In the genomic region with DNA sequence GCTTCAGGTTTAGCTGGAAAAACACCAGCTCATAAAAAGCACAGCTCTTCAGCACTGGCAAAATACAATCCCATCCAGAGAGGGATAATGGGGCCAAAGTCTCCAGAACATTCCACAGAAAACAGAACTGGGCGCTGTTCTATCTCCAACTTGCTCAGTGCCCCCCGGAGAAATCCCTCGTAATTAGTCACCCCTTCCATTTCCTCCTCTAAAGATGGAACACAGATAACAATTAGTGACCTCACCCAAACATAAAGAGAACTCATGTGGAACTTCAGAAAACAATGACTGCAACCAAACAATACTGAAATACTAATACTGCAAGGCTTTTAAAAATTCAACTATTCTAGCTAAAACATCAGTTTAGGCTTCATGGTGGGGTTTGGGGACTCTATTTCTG, we compare ENCODE assay signal across 12 cellular contexts. TPM values are rescaled to one million over a fixed set of nuclear protein-coding genes. Genes with fewer than 3 reads are reported as not detected.
A peak's percentile ranks its signal among the peaks of the same experiment; 100 is the strongest.
DNase-seq lines count a peak whose midpoint lies in the region; ATAC-seq and TF ChIP-seq lines count a peak whose summit lies in the region.
"Had no signal": no experiment of that assay in that cellular context is flagged by ENCODE, and none has a peak within 500 bp of the region (broad histone marks: within the 10 kb centered on the region; RNA-seq: fewer than 3 reads in every experiment).

No MANE protein-coding gene starts in this region.

- no peaks in the 10 kb centered on the region for H3K9me3 Mint-ChIP-seq in progenitor cell of endocrine pancreas (ENCODE audit: low read depth)
- H3K9me3 Mint-ChIP-seq: activated CD8-positive, alpha-beta T cell treated with anti-CD3 and anti-CD28 coated beads for 36 hours; naive thymus-derived CD8-positive, alpha-beta T cell had no signal

- peak overlapping the region; percentile 13 for H3K27ac ChIP-seq in cingulate gyrus (ENCODE audit: low read depth, low read length)
- H3K27ac ChIP-seq in mesodermal cell (ENCODE audit: low read depth, low read length, severe bottlenecking), result peak overlapping the region; percentile 97
- H3K27ac ChIP-seq: SK-N-MC, thyroid gland had no signal

- H3K27me3 Mint-ChIP-seq in progenitor cell of endocrine pancreas, result no peaks in the 10 kb centered on the region
- H3K27me3 Mint-ChIP-seq: activated CD8-positive, alpha-beta T cell treated with anti-CD3 and anti-CD28 coated beads for 36 hours had no signal

- CTCF ChIA-PET in BJ (lab: Yijun Ruan, JAX), result interaction anchor here (0.5 to 1.4 kb wide), 4 partner anchors 10 to 124 kb away, joined by 3 to 4 read pairs (median 3); no protein-coding TSS in a partner anchor

- H3K4me3 ChIP-seq in BJ (ENCODE audit: low read depth, low read length) (no peak overlapping the region), mesodermal cell (ENCODE audit: extremely low read depth, insufficient read depth, low read length, poor library complexity, severe bottlenecking) (no peak overlapping the region)
- H3K4me3 ChIP-seq: SK-N-MC, thyroid gland had no signal

- H3K36me3 Mint-ChIP-seq in progenitor cell of endocrine pancreas (ENCODE audit: insufficient read depth), result peaks cover 8% of the 10 kb centered on the region
- H3K36me3 Mint-ChIP-seq: naive thymus-derived CD8-positive, alpha-beta T cell had no signal

- POLR2A ChIA-PET in BJ (lab: Charles Lee), result no interaction called here

- H3K9me3 ChIP-seq in mesodermal cell (ENCODE audit: control insufficient read depth, low read length), result peaks cover 2% of the 10 kb centered on the region
- H3K9me3 ChIP-seq: thyroid gland had no signal

- ATAC-seq in GM21367 (IDR thresholded peaks at IDR 0.05; ENCODE audit: unreplicated experiment), result no peak
- no peak for ATAC-seq in left colon
- ATAC-seq: activated CD8-positive, alpha-beta T cell treated with anti-CD3 and anti-CD28 coated beads for 36 hours; naive thymus-derived CD8-positive, alpha-beta T cell had no signal

- peaks cover 15% of the 10 kb centered on the region for H3K4me1 Mint-ChIP-seq in progenitor cell of endocrine pancreas (ENCODE audit: low read depth)

- WGBS in mesodermal cell (ENCODE audit: insufficient coverage in 2 of 2), 2 experiments, result 60 to 66% methylated on average over 3 of the region's 3 CpGs

- no peak for TF ChIP-seq CTCF in BJ (IDR thresholded peaks at IDR 0.05; ENCODE audit: insufficient read depth, low read depth, low read length)
- TF ChIP-seq CTCF in progenitor cell of endocrine pancreas (IDR thresholded peaks at IDR 0.05; ENCODE audit: unreplicated experiment), result no peak

- no peaks in the 10 kb centered on the region for H3K27me3 ChIP-seq in BJ (ENCODE audit: control insufficient read depth, insufficient read depth, low read length)
- H3K27me3 ChIP-seq: thyroid gland had no signal

- no peak overlapping the region for H3K4me3 Mint-ChIP-seq in progenitor cell of endocrine pancreas (ENCODE audit: low read depth)
- H3K4me3 Mint-ChIP-seq: activated CD8-positive, alpha-beta T cell treated with anti-CD3 and anti-CD28 coated beads for 36 hours; naive thymus-derived CD8-positive, alpha-beta T cell had no signal

- intact Hi-C loops in left colon (cut with DNase I, micrococcal nuclease), result no loop called here

- peak; percentile 26 for DNase-seq in BJ (ENCODE audit: low read depth)
- DNase-seq in M059J (ENCODE audit: low read depth), result peak; percentile 91
- no peak for DNase-seq in progenitor cell of endocrine pancreas (ENCODE audit: low spot score, unreplicated experiment)
- no peak for DNase-seq in T1000 (lab: John Stamatoyannopoulos, UW)
- no peak for DNase-seq in left colon
- DNase-seq: activated CD8-positive, alpha-beta T cell treated with anti-CD3 and anti-CD28 coated beads for 36 hours; naive thymus-derived CD8-positive, alpha-beta T cell had no signal

- peaks cover 38% of the 10 kb centered on the region for H3K4me1 ChIP-seq in mesodermal cell (ENCODE audit: control insufficient read depth, insufficient read depth, low read length, poor library complexity, severe bottlenecking)

- no peak overlapping the region for H3K27ac Mint-ChIP-seq in progenitor cell of endocrine pancreas
- H3K27ac Mint-ChIP-seq: activated CD8-positive, alpha-beta T cell treated with anti-CD3 and anti-CD28 coated beads for 36 hours had no signal

- H3K36me3 ChIP-seq in BJ (ENCODE audit: control insufficient read depth, insufficient read depth, low read length) (no peaks in the 10 kb centered on the region), mesodermal cell (ENCODE audit: control insufficient read depth, insufficient read depth, low read length) (peaks cover 14% of the 10 kb centered on the region)
- H3K36me3 ChIP-seq: thyroid gland had no signal

RNA-seq across cellular contexts. Expression of a gene that starts 46.3 kb away (rescaled TPM):
- polyA plus RNA-seq in BJ (2011; rRNA removed), result 2.5 TPM in 2 replicates
- polyA minus RNA-seq in BJ (2011; rRNA and poly(A)+ RNA removed), result 4.0 and 5.7 TPM in 2 replicates
- total RNA-seq in M059J (2014; rRNA removed; shearing (Covaris generic)), result 2.6 and 3.9 TPM in 2 replicates
- polyA plus RNA-seq in mesodermal cell (2013, experiment 1 of 2), result 14.8 TPM
- polyA plus RNA-seq in mesodermal cell (2013, experiment 2 of 2), result 13.1 TPM
- total RNA-seq in progenitor cell of endocrine pancreas (43.1 and 45.8 TPM in 2 replicates), left colon (1 to 10 TPM; 2.7 to 3.3 TPM)
- polyA plus RNA-seq: naive thymus-derived CD8-positive, alpha-beta T cell had no signal

Comparison
In these comparisons a context has a peak if more than half of its experiments do, and no peak if none do; other contexts are left out.
1. DNase-seq: peak in BJ (single experiment) and M059J (single experiment); none in progenitor cell of endocrine pancreas (single experiment), T1000 (single experiment) and left colon (0 of 2).